ENCODE assay signal across 8 cellular contexts in the genomic region with DNA sequence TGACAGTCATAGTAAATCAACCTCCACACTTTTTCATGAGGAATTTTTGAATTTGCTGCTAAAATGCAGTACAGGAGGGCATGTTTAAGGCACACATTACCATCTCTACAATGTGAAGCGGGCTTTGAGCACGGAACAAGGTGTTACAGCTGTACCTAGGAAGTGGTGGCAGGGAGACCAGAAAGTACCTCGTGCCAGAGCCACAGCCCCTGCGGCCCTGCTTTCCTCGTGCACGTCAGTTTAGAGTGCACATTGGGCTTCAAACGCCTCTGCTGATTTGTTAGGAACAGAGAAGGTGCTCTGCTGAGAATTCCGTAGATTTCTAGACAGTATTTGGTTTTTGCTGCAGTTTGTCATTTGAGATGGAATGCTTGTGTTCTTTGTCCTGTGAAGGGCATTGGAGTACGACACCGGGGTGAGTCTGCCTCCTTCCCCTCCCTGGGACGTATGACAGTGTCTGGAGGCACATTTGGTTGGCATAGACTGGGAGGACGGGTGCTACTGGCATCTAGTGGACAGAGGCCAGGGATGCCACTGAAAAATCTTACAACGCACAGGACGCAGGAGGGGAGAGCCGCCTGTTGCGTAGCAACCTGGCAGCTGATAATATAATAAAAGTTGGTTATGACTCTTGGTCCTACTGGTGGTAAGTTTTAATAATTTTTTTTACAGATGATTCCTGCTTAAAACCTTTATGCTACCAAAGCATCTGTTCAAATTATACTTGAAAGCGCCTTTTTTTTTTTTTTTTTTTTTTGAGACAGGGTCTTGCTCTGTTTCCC. TPM values are rescaled to one million over a fixed set of nuclear protein-coding genes. Genes with fewer than 3 reads are reported as not detected.
DNase-seq lines count a peak whose midpoint lies in the region; ATAC-seq and TF ChIP-seq lines count a peak whose summit lies in the region.

No MANE protein-coding gene starts in this region.

- no peak overlapping the region for H3K4me3 ChIP-seq in fibroblast of lung (replicated peaks in 1 of 4; ENCODE audit: control extremely low read depth in 1 of 4, insufficient read depth in 1 of 4, low read depth in 3 of 4, low read length in 4 of 4)
- no peak overlapping the region for H3K4me3 ChIP-seq in osteoblast (ENCODE audit: insufficient read depth, low read length)

- H3K27me3 ChIP-seq in fibroblast of lung (ENCODE audit: control insufficient read depth, insufficient read depth, low read length) (no peaks in the 10 kb centered on the region), osteoblast (ENCODE audit: insufficient read depth, low read length) (no peaks in the 10 kb centered on the region)

- H3K27ac ChIP-seq in fibroblast of lung (ENCODE audit: insufficient read depth, low read length) (no peak overlapping the region), osteoblast (ENCODE audit: low read depth, low read length) (peak overlapping the region; percentile 40)

- H3K4me1 ChIP-seq in fibroblast of lung (ENCODE audit: control insufficient read depth, extremely low read depth, insufficient read depth, low read length) = peaks cover 4% of the 10 kb centered on the region
- H3K4me1 ChIP-seq in osteoblast (ENCODE audit: insufficient read depth, low read length) = peaks cover 22% of the 10 kb centered on the region

- ATAC-seq in SK-N-SH treated with all-trans-retinoic acid at 6 μM for 48 hours = peak; percentile 94
- no peak for ATAC-seq in HG03460 (IDR thresholded peaks at IDR 0.05; ENCODE audit: unreplicated experiment)
- ATAC-seq in HG02973 (IDR thresholded peaks at IDR 0.05; ENCODE audit: unreplicated experiment) = no peak

- DNase-seq in Ammon's horn (ENCODE audit: low spot score) = peak; percentile 85
- peak; percentile 84 for DNase-seq in H4 (ENCODE audit: low spot score)
- peak; percentile 32 to 40 for DNase-seq in fibroblast of lung (ENCODE audit: low read depth in 2 of 2)
- DNase-seq in osteoblast (ENCODE audit: insufficient read length, low spot score, missing footprints) = peak; percentile 85
- no peak for DNase-seq in NCI-H1105 (lab: John Stamatoyannopoulos, UW)

- H3K9ac ChIP-seq in fibroblast of lung (ENCODE audit: insufficient read depth, low read length) = no peak overlapping the region

- H4K20me1 ChIP-seq in fibroblast of lung (ENCODE audit: control insufficient read depth, extremely low read depth, insufficient read depth, low read length) (no peaks in the 10 kb centered on the region), osteoblast (ENCODE audit: insufficient read depth, low read length) (peaks cover 60% of the 10 kb centered on the region)

- H2AFZ ChIP-seq in fibroblast of lung (ENCODE audit: low read length) (no peak overlapping the region), osteoblast (ENCODE audit: low read length) (no peak overlapping the region)

- no peaks in the 10 kb centered on the region for H3K9me3 ChIP-seq in fibroblast of lung (ENCODE audit: control insufficient read depth, insufficient read depth, low read depth, low read length)
- no peaks in the 10 kb centered on the region for H3K9me3 ChIP-seq in osteoblast (ENCODE audit: low read depth, low read length)

- H3K4me2 ChIP-seq in fibroblast of lung (ENCODE audit: extremely low read depth, insufficient read depth, low read length) = peak overlapping the region; percentile 33
- H3K4me2 ChIP-seq in osteoblast (ENCODE audit: insufficient read depth, low read length) = peak overlapping the region; percentile 21

- peak; percentile 17 to 39 for TF ChIP-seq CTCF in fibroblast of lung (conservative IDR thresholded peaks at IDR 0.05 in 1 of 2, IDR thresholded peaks at IDR 0.05 in 1 of 2; ENCODE audit: low read depth in 1 of 2, low read length in 2 of 2)
- peak; percentile 67 for TF ChIP-seq CTCF in osteoblast (IDR thresholded peaks at IDR 0.05; ENCODE audit: extremely low read depth, low read depth, low read length)

- H3K36me3 ChIP-seq in fibroblast of lung (ENCODE audit: control insufficient read depth, insufficient read depth, low read length) = no peaks in the 10 kb centered on the region
- no peaks in the 10 kb centered on the region for H3K36me3 ChIP-seq in osteoblast (ENCODE audit: insufficient read depth, low read length)

- H3K79me2 ChIP-seq in fibroblast of lung (ENCODE audit: control insufficient read depth, insufficient read depth, low read length) = peaks cover 88% of the 10 kb centered on the region
- peaks cover 99% of the 10 kb centered on the region for H3K79me2 ChIP-seq in osteoblast (ENCODE audit: insufficient read depth, low read length)

TF ChIP-seq in SK-N-SH treated with all-trans-retinoic acid at 6 μM for 48 hours, 23 proteins besides CTCF, POLR2A, EP300 and RAD21:
- TF ChIP-seq CSDC2 (CRISPR knock-in tag; IDR thresholded peaks at IDR 0.05) = no peak
- TF ChIP-seq ARNTL (CRISPR knock-in tag; IDR thresholded peaks at IDR 0.05; ENCODE audit: borderline replicate concordance, low read depth) = no peak
- TF ChIP-seq, protein P1, sequence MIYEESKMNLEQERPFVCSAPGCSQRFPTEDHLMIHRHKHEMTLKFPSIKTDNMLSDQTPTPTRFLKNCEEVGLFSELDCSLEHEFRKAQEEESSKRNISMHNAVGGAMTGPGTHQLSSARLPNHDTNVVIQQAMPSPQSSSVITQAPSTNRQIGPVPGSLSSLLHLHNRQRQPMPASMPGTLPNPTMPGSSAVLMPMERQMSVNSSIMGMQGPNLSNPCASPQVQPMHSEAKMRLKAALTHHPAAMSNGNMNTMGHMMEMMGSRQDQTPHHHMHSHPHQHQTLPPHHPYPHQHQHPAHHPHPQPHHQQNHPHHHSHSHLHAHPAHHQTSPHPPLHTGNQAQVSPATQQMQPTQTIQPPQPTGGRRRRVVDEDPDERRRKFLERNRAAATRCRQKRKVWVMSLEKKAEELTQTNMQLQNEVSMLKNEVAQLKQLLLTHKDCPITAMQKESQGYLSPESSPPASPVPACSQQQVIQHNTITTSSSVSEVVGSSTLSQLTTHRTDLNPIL (CRISPR knock-in tag; IDR thresholded peaks at IDR 0.05; ENCODE audit: low read depth) = no peak
- TF ChIP-seq ZFP3 (CRISPR knock-in tag; IDR thresholded peaks at IDR 0.05) = no peak
- TF ChIP-seq BACH2 (CRISPR knock-in tag; IDR thresholded peaks at IDR 0.05; ENCODE audit: borderline replicate concordance) = no peak
TF ChIP-seq in SK-N-SH treated with all-trans-retinoic acid at 6 μM for 48 hours: peak in this region for 0.

RNA-seq across cellular contexts. Expression of a gene that starts 9.1 kb away (rescaled TPM):
- 26.1 and 34.0 TPM in 2 replicates for total RNA-seq in H4 (2014; rRNA removed; shearing (Covaris generic))
- total RNA-seq in fibroblast of lung (25.4 and 33.2 TPM in 2 replicates), osteoblast (26.8 and 29.3 TPM in 2 replicates)
- polyA plus RNA-seq in fibroblast of lung = 23.5 and 24.2 TPM in 2 replicates
- 25.9 and 30.7 TPM in 2 replicates for polyA plus RNA-seq in fibroblast of lung (2012)
- 31.8 and 33.6 TPM in 2 replicates for polyA minus RNA-seq in fibroblast of lung (ENCODE audit: low replicate concordance)
